ENCODE assay signal across 8 cellular contexts in genomic region chr6:17985934-17986655, GRCh38. TPM values are rescaled to one million over a fixed set of nuclear protein-coding genes. Genes with fewer than 3 reads are reported as not detected.
DNase-seq lines count a peak whose midpoint lies in the region; ATAC-seq and TF ChIP-seq lines count a peak whose summit lies in the region.

No MANE protein-coding gene starts in this region.

- H3K4me1 ChIP-seq in thoracic aorta (ENCODE audit: control insufficient read depth in 1 of 2, low read depth in 2 of 2): peaks cover 13 to 36% of the 10 kb centered on the region in 2 donors

- no peaks in the 10 kb centered on the region for H3K36me3 ChIP-seq in thoracic aorta

- H3K4me1 Mint-ChIP-seq in activated T-cell treated with anti-CD3 and anti-CD28 coated beads, Interleukin-2, amount 50 U/mL, for 24 hours (ENCODE audit: low read depth): peaks cover 12% of the 10 kb centered on the region
- H3K4me1 Mint-ChIP-seq in activated CD4-positive, alpha-beta memory T cell treated with anti-CD3 and anti-CD28 coated beads for 36 hours (ENCODE audit: low read depth): peaks cover 10% of the 10 kb centered on the region

- peak overlapping the region; percentile 76 to 81 for H3K4me3 ChIP-seq in cardiac fibroblast (replicated peaks in 1 of 2; ENCODE audit: low read depth in 2 of 2, low read length in 2 of 2)
- peak overlapping the region; percentile 79 for H3K4me3 ChIP-seq in thoracic aorta

- no peaks in the 10 kb centered on the region for H3K9me3 Mint-ChIP-seq in activated T-cell treated with anti-CD3 and anti-CD28 coated beads, Interleukin-2, amount 50 U/mL, for 24 hours
- no peaks in the 10 kb centered on the region for H3K9me3 Mint-ChIP-seq in activated CD4-positive, alpha-beta memory T cell treated with anti-CD3 and anti-CD28 coated beads for 36 hours

- no peak for DNase-seq in activated T-cell treated with anti-CD3 and anti-CD28 coated beads, Interleukin-2, amount 50 U/mL, for 24 hours
- DNase-seq in activated T-cell treated with anti-CD3 and anti-CD28 coated beads, Interleukin-2, amount 50 U/mL, for 1 hour: no peak
- DNase-seq in cardiac fibroblast (ENCODE audit: low read depth in 2 of 2) (no peak), medulla oblongata (ENCODE audit: extremely low spot score) (peak; percentile 19), thoracic aorta (ENCODE audit: low spot score) (no peak)
- no peak for DNase-seq in activated CD4-positive, alpha-beta memory T cell treated with anti-CD3 and anti-CD28 coated beads for 36 hours
- DNase-seq in stimulated activated CD4-positive, alpha-beta T cell treated with anti-CD3 and anti-CD28 coated beads, Interleukin-4, amount 100 ng/mL, for 1 hour: no peak

- H3K4me3 Mint-ChIP-seq in activated T-cell treated with anti-CD3 and anti-CD28 coated beads, Interleukin-2, amount 50 U/mL, for 24 hours: peak overlapping the region; percentile 69
- no peak overlapping the region for H3K4me3 Mint-ChIP-seq in activated CD4-positive, alpha-beta memory T cell treated with anti-CD3 and anti-CD28 coated beads for 36 hours

- H3K27me3 ChIP-seq in thoracic aorta (replicated peaks; ENCODE audit: insufficient read depth): no peaks in the 10 kb centered on the region

- CTCF ChIA-PET in activated CD4-positive, alpha-beta memory T cell treated with anti-CD3 and anti-CD28 coated beads for 36 hours (lab: Charles Lee): interaction anchor here (1.5 kb wide), 1 partner anchor 136 kb away, joined by 4 read pairs; no protein-coding TSS in a partner anchor

- intact Hi-C loops in activated CD4-positive, alpha-beta memory T cell treated with anti-CD3 and anti-CD28 coated beads for 36 hours (cut with micrococcal nuclease): no loop called here

- no peaks in the 10 kb centered on the region for H3K36me3 Mint-ChIP-seq in activated T-cell treated with anti-CD3 and anti-CD28 coated beads, Interleukin-2, amount 50 U/mL, for 24 hours (ENCODE audit: low read depth)
- H3K36me3 Mint-ChIP-seq in activated CD4-positive, alpha-beta memory T cell treated with anti-CD3 and anti-CD28 coated beads for 36 hours: no peaks in the 10 kb centered on the region

- POLR2A ChIA-PET in activated CD4-positive, alpha-beta memory T cell treated with anti-CD3 and anti-CD28 coated beads for 36 hours (lab: Charles Lee): no interaction called here

- no peak for ATAC-seq in thoracic aorta (ENCODE audit: insufficient number of reproducible peaks, low FRiP score, low read depth)
- no peak for ATAC-seq in HG03460 (IDR thresholded peaks at IDR 0.05; ENCODE audit: unreplicated experiment)

- TF ChIP-seq CTCF in cardiac fibroblast (IDR thresholded peaks at IDR 0.05; ENCODE audit: low read depth, low read length) (no peak), thoracic aorta (IDR thresholded peaks at IDR 0.05) (no peak)

- H3K27ac ChIP-seq in thoracic aorta: peak overlapping the region; percentile 84 to 88

- H3K27me3 Mint-ChIP-seq in activated T-cell treated with anti-CD3 and anti-CD28 coated beads, Interleukin-2, amount 50 U/mL, for 24 hours: peaks cover 80% of the 10 kb centered on the region
- H3K27me3 Mint-ChIP-seq in activated CD4-positive, alpha-beta memory T cell treated with anti-CD3 and anti-CD28 coated beads for 36 hours: peaks cover 51% of the 10 kb centered on the region

- H3K27ac Mint-ChIP-seq in activated T-cell treated with anti-CD3 and anti-CD28 coated beads, Interleukin-2, amount 50 U/mL, for 24 hours: no peak overlapping the region
- no peak overlapping the region for H3K27ac Mint-ChIP-seq in activated CD4-positive, alpha-beta memory T cell treated with anti-CD3 and anti-CD28 coated beads for 36 hours

- no peaks in the 10 kb centered on the region for H3K9me3 ChIP-seq in thoracic aorta

RNA-seq across cellular contexts. Expression of gene KIF13A, which starts 1.3 kb away (rescaled TPM):
- total RNA-seq in thoracic aorta: 10 to 100 TPM; 79.3 to 98.0 TPM
- under 1 TPM in 1 of 2 experiments, not detected in 1; 0.07 TPM for total RNA-seq in activated CD4-positive, alpha-beta memory T cell treated with anti-CD3 and anti-CD28 coated beads for 36 hours

Comparison
In these comparisons a context has a peak if more than half of its experiments do, and no peak if none do; other contexts are left out.
1. RNA of gene KIF13A, which starts 1.3 kb away (total RNA-seq): 79.3 to 98.0 TPM in thoracic aorta; 0.07 TPM in activated CD4-positive, alpha-beta memory T cell treated with anti-CD3 and anti-CD28 coated beads for 36 hours; every median in the first group is over 10 times any median in the second.